Comparison of ENCODE assay signal across 17 cellular contexts in the genomic region with DNA sequence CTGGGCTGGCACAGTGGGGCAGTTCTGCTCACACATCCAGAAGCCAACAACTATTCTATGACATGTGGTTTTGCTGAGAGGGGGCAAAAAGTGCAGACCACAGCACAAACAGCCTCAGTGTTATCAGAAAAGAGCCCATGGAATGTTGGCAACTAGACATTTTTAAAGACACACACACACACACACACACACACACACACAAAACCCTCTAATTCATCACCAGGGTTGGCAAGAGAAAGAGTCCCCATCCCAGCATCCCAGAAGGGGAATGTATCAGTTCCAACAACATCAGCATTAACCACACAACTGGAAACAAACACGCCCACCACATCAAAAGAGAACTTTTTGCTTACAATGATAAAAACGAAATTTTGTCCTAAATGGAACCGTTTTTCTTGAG.
A peak's percentile ranks its signal among the peaks of the same experiment; 100 is the strongest.
DNase-seq lines count a peak whose midpoint lies in the region; ATAC-seq lines count a peak whose summit lies in the region.
"Had no signal": no experiment of that assay in that cellular context is flagged by ENCODE, and none has a peak within 500 bp of the region (broad histone marks: within the 10 kb centered on the region; RNA-seq: fewer than 3 reads in every experiment).

No MANE protein-coding gene starts in this region.

- no peak for ATAC-seq in HG03097 (IDR thresholded peaks at IDR 0.05; ENCODE audit: low FRiP score, unreplicated experiment)
- ATAC-seq: GM12878 had no signal

- H3K27ac ChIP-seq in caudate nucleus (ENCODE audit: low read depth, low read length) = peak overlapping the region; percentile 52
- H3K27ac ChIP-seq: C4-2B, Peyer's patch had no signal

- DNase-seq in RPMI7951 (ENCODE audit: low read depth) = peak; percentile 7
- DNase-seq in caudate nucleus (lab: John Stamatoyannopoulos, UW) = no peak
- DNase-seq in myocyte (ENCODE audit: low read depth) = peak; percentile 30
- DNase-seq in OCI-M1 (lab: John Stamatoyannopoulos, UW) = no peak
- no peak for DNase-seq in HuH-7 (ENCODE audit: low spot score)
- DNase-seq in NCI-H748 treated with DMSO at 0.1 percent for 48 hours (lab: John Stamatoyannopoulos, UW) = no peak
- DNase-seq: COR-L47, MG63, NCI-H1092 treated with DMSO at 0.1 percent for 48 hours, NCI-H1694 treated with DMSO at 0.1 percent for 48 hours, NCI-H446, NCI-H774, Peyer's patch, SHP77 treated with DMSO at 0.1 percent for 48 hours had no signal

Comparison
In these comparisons a context has a peak if more than half of its experiments do, and no peak if none do; other contexts are left out.
1. DNase-seq: peak in RPMI7951 (single experiment) and myocyte (single experiment); none in caudate nucleus (0 of 61), OCI-M1 (single experiment), HuH-7 (single experiment) and NCI-H748 treated with DMSO at 0.1 percent for 48 hours (single experiment).